In the genomic region with DNA sequence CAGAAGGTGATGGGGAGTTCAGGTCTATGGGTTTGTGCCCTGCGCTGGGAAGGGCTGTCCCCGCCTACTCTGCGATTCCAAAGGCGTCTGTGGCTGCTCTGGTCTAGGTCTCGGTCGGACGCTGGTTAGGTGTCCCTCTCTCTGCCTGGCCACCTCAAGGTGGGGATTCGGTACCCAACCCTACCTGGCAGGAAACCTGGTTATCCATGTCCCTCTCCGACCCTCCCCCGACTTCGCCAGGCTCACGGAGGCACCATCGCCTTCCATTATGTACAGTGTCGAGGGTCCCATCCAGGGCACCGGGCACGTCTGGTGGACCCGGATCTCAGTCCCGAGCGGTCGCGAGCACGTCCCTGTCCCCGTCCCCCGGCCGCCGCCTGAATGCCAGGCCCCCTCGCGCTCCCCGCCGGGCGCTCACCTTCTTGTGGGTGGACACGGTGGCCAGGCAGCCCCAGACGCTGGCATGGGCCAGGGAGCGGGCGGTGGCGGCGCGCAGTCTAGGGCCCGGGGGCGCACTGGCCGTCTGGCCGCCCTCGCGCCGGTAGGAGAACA, we compare ENCODE assay signal across 8 cellular contexts. TPM values are rescaled to one million over a fixed set of nuclear protein-coding genes. Genes with fewer than 3 reads are reported as not detected.
DNase-seq lines count a peak whose midpoint lies in the region; ATAC-seq and TF ChIP-seq lines count a peak whose summit lies in the region.

No MANE protein-coding gene starts in this region.

- H3K27me3 ChIP-seq in Caco-2 (replicated peaks; ENCODE audit: control insufficient read depth, insufficient read depth, low read length), result no peaks in the 10 kb centered on the region
- H3K27me3 ChIP-seq in parathyroid adenoma (ENCODE audit: control insufficient read depth, insufficient read depth, low read length), result peaks cover 8% of the 10 kb centered on the region

- intact Hi-C loops in Caco-2 (cut with micrococcal nuclease; ENCODE audit: unreplicated experiment), result loop anchor here (1.0 to 10.0 kb wide), 3 partner anchors 26 to 112 kb away; no protein-coding TSS in a partner anchor

- H3K27me3 Mint-ChIP-seq in Caco-2 (ENCODE audit: insufficient read depth, unreplicated experiment) (no peaks in the 10 kb centered on the region), glutamatergic neuron (ENCODE audit: unreplicated experiment) (peaks cover 8% of the 10 kb centered on the region)
- H3K27me3 Mint-ChIP-seq in T-helper 1 cell treated with Interleukin-12 subunit alpha and Interleukin-12 subunit beta and Interleukin-4 antibody, amounts not matched to agents 30 μg/mL and 1 μg/mL, for 36 hours (ENCODE audit: low read depth), result peaks cover 69% of the 10 kb centered on the region

- H3K4me1 ChIP-seq in Caco-2, result peaks cover 13% of the 10 kb centered on the region
- no peaks in the 10 kb centered on the region for H3K4me1 ChIP-seq in parathyroid adenoma

- H3K4me3 Mint-ChIP-seq in Caco-2 (ENCODE audit: unreplicated experiment) (peak overlapping the region; percentile 85), glutamatergic neuron (ENCODE audit: unreplicated experiment) (peak overlapping the region; percentile 79)
- H3K4me3 Mint-ChIP-seq in T-helper 1 cell treated with Interleukin-12 subunit alpha and Interleukin-12 subunit beta and Interleukin-4 antibody, amounts not matched to agents 30 μg/mL and 1 μg/mL, for 36 hours, result peak overlapping the region; percentile 40

- H3K79me2 ChIP-seq in parathyroid adenoma, result no peaks in the 10 kb centered on the region

- peak; percentile 55 to 60 for DNase-seq in Caco-2
- DNase-seq in glutamatergic neuron, result no peak
- no peak for DNase-seq in amniotic stem cell (lab: John Stamatoyannopoulos, UW)
- no peak for DNase-seq in cerebellar cortex (ENCODE audit: low spot score)
- no peak for DNase-seq in HPDE6-E6E7 (ENCODE audit: extremely low spot score)

- H3K27ac Mint-ChIP-seq in Caco-2 (ENCODE audit: unreplicated experiment) (peak overlapping the region; percentile 45), glutamatergic neuron (ENCODE audit: unreplicated experiment) (no peak overlapping the region)
- H3K27ac Mint-ChIP-seq in T-helper 1 cell treated with Interleukin-12 subunit alpha and Interleukin-12 subunit beta and Interleukin-4 antibody, amounts not matched to agents 30 μg/mL and 1 μg/mL, for 36 hours, result no peak overlapping the region

- H3K4me2 ChIP-seq in parathyroid adenoma (ENCODE audit: low read length), result peak overlapping the region; percentile 77

- H3K9me3 ChIP-seq in Caco-2 (no peaks in the 10 kb centered on the region), parathyroid adenoma (ENCODE audit: control insufficient read depth, low read length) (no peaks in the 10 kb centered on the region)

- H3K4me1 Mint-ChIP-seq in Caco-2 (ENCODE audit: low read depth, unreplicated experiment) (peaks cover 12% of the 10 kb centered on the region), glutamatergic neuron (ENCODE audit: low read depth, unreplicated experiment) (no peaks in the 10 kb centered on the region)
- peaks cover 6% of the 10 kb centered on the region for H3K4me1 Mint-ChIP-seq in T-helper 1 cell treated with Interleukin-12 subunit alpha and Interleukin-12 subunit beta and Interleukin-4 antibody, amounts not matched to agents 30 μg/mL and 1 μg/mL, for 36 hours (ENCODE audit: low read depth)

- peak overlapping the region; percentile 90 for H3K4me3 ChIP-seq in Caco-2 (ENCODE audit: low read depth, low read length)
- peak overlapping the region; percentile 47 for H3K4me3 ChIP-seq in parathyroid adenoma (ENCODE audit: low read depth, low read length)

- no peak overlapping the region for H3K9ac ChIP-seq in parathyroid adenoma

- no peak for ATAC-seq in HG03457 (IDR thresholded peaks at IDR 0.05; ENCODE audit: unreplicated experiment)

- CTCF ChIA-PET in Caco-2 (lab: Charles Lee), result interaction anchor here (0.5 to 3.9 kb wide), 15 partner anchors 16 to 854 kb away, joined by 3 to 49 read pairs (median 4); partner anchors contain the start of gene RNF149

- POLR2A ChIA-PET in Caco-2 (lab: Charles Lee), result interaction anchor here (0.5 to 1.6 kb wide), 4 partner anchors 28 to 106 kb away, joined by 3 to 10 read pairs (median 4); no protein-coding TSS in a partner anchor

- H3K27ac ChIP-seq in parathyroid adenoma, result no peak overlapping the region

- H3K36me3 Mint-ChIP-seq in Caco-2 (ENCODE audit: insufficient read depth, unreplicated experiment), result peaks cover 40% of the 10 kb centered on the region
- no peaks in the 10 kb centered on the region for H3K36me3 Mint-ChIP-seq in T-helper 1 cell treated with Interleukin-12 subunit alpha and Interleukin-12 subunit beta and Interleukin-4 antibody, amounts not matched to agents 30 μg/mL and 1 μg/mL, for 36 hours (ENCODE audit: low read depth)
- H3K36me3 Mint-ChIP-seq in glutamatergic neuron (ENCODE audit: unreplicated experiment), result no peaks in the 10 kb centered on the region

- H3K36me3 ChIP-seq in Caco-2 (ENCODE audit: control insufficient read depth, insufficient read depth, low read length) (no peaks in the 10 kb centered on the region), parathyroid adenoma (ENCODE audit: control insufficient read depth, insufficient read depth, low read length) (no peaks in the 10 kb centered on the region)

- H2AFZ ChIP-seq in parathyroid adenoma, result peak overlapping the region; percentile 88

- no peaks in the 10 kb centered on the region for H3K9me3 Mint-ChIP-seq in Caco-2 (ENCODE audit: unreplicated experiment)
- no peaks in the 10 kb centered on the region for H3K9me3 Mint-ChIP-seq in T-helper 1 cell treated with Interleukin-12 subunit alpha and Interleukin-12 subunit beta and Interleukin-4 antibody, amounts not matched to agents 30 μg/mL and 1 μg/mL, for 36 hours
- peaks cover 4% of the 10 kb centered on the region for H3K9me3 Mint-ChIP-seq in glutamatergic neuron (ENCODE audit: unreplicated experiment)

- TF ChIP-seq CTCF in Caco-2 (IDR thresholded peaks at IDR 0.05; ENCODE audit: insufficient read depth in 1 of 2, low read depth in 1 of 2, low read length in 1 of 2, severe bottlenecking in 1 of 2, unreplicated experiment in 1 of 2), result no peak
- no peak for TF ChIP-seq CTCF in glutamatergic neuron (IDR thresholded peaks at IDR 0.05; ENCODE audit: partially characterized antibody, unreplicated experiment)
- no peak for TF ChIP-seq CTCF in parathyroid adenoma (IDR thresholded peaks at IDR 0.05)

- no TSS peak for BruUV-seq in Caco-2 (replicated peaks; lab: Mats Ljungman, UMichigan)

RNA-seq across cellular contexts. Expression of gene CREG2, which starts 0.6 kb away (rescaled TPM):
- total RNA-seq in Caco-2 (2022) (119 and 120 TPM in 2 replicates), glutamatergic neuron (ENCODE audit: unreplicated experiment) (1.3 TPM)

Comparison
In these comparisons a context has a peak if more than half of its experiments do, and no peak if none do; other contexts are left out.
1. DNase-seq: peak in Caco-2 (2 of 2); none in glutamatergic neuron (single experiment), amniotic stem cell (single experiment), cerebellar cortex (single experiment) and HPDE6-E6E7 (single experiment).
2. RNA of gene CREG2, which starts 0.6 kb away (total RNA-seq): 119 to 120 TPM in Caco-2; 1.3 TPM in glutamatergic neuron (single experiment); every median in the first group is over 10 times any median in the second.
3. Peak in every context shown above with its lines, with median percentiles within 50 percentile points of each other: H3K4me3 Mint-ChIP-seq.